Comparison of ENCODE assay signal across 10 cellular contexts in genomic region chr11:71999813-72000590, GRCh38. TPM values are rescaled to one million over a fixed set of nuclear protein-coding genes. Genes with fewer than 3 reads are reported as not detected.
DNase-seq lines count a peak whose midpoint lies in the region; TF ChIP-seq lines count a peak whose summit lies in the region.
"Had no signal": no experiment of that assay in that cellular context is flagged by ENCODE, and none has a peak within 500 bp of the region (broad histone marks: within the 10 kb centered on the region; RNA-seq: fewer than 3 reads in every experiment).

No MANE protein-coding gene starts in this region.

- peak overlapping the region; percentile 78 for H3K4me3 Mint-ChIP-seq in activated CD4-positive, alpha-beta T cell treated with anti-CD3 and anti-CD28 coated beads, Interleukin-2, amount 10 ng/mL, durations not matched to agents 7 days and 5 days

- POLR2A ChIA-PET in activated CD4-positive, alpha-beta T cell treated with anti-CD3 and anti-CD28 coated beads, Interleukin-2, amount 10 ng/mL, durations not matched to agents 7 days and 5 days (lab: Charles Lee): interaction anchor here (0.8 kb wide), 1 partner anchor 1642 kb away, joined by 3 read pairs; no protein-coding TSS in a partner anchor

- H3K27me3 Mint-ChIP-seq in activated CD4-positive, alpha-beta T cell treated with anti-CD3 and anti-CD28 coated beads, Interleukin-2, amount 10 ng/mL, durations not matched to agents 7 days and 5 days: no peaks in the 10 kb centered on the region

- H3K27me3 ChIP-seq in ascending aorta: no peaks in the 10 kb centered on the region

- H3K9me3 ChIP-seq in ascending aorta (no peaks in the 10 kb centered on the region), mesodermal cell (ENCODE audit: control insufficient read depth, low read length) (no peaks in the 10 kb centered on the region)

- no peaks in the 10 kb centered on the region for H3K9me3 Mint-ChIP-seq in activated CD4-positive, alpha-beta T cell treated with anti-CD3 and anti-CD28 coated beads, Interleukin-2, amount 10 ng/mL, durations not matched to agents 7 days and 5 days

- CTCF ChIA-PET in activated CD4-positive, alpha-beta T cell treated with anti-CD3 and anti-CD28 coated beads, Interleukin-2, amount 10 ng/mL, durations not matched to agents 7 days and 5 days (lab: Charles Lee): interaction anchor here (0.8 to 7.5 kb wide), 7 partner anchors 12 to 71 kb away, joined by 3 to 42 read pairs (median 6); partner anchors contain the start of genes RNF121 and XNDC1N

- no peak for DNase-seq in activated CD4-positive, alpha-beta T cell treated with anti-CD3 and anti-CD28 coated beads, Interleukin-2, amount 10 ng/mL, durations not matched to agents 7 days and 5 days
- DNase-seq in activated CD4-positive, alpha-beta T cell treated with anti-CD3 and anti-CD28 coated beads for 1 hour: no peak
- peak in 1 of 2 donors; percentile 64 for DNase-seq in ascending aorta (ENCODE audit: low spot score in 2 of 2)
- DNase-seq in substantia nigra (lab: John Stamatoyannopoulos, UW): no peak
- DNase-seq in stimulated activated naive CD4-positive, alpha-beta T cell (lab: John Stamatoyannopoulos, UW): no peak
- no peak for DNase-seq in cerebellum (ENCODE audit: low spot score)
- no peak for DNase-seq in activated CD8-positive, alpha-beta memory T cell treated with anti-CD3 and anti-CD28 coated beads, Interleukin-2, amount 50 U/mL, for 48 hours
- DNase-seq: NCI-H1105; stimulated activated CD4-positive, alpha-beta T cell treated with anti-CD3 and anti-CD28 coated beads, Interleukin-4, amount 100 ng/mL, for 4 hours had no signal

- H3K4me1 ChIP-seq in ascending aorta (peaks cover 8% of the 10 kb centered on the region in 2 donors), mesodermal cell (ENCODE audit: control insufficient read depth, insufficient read depth, low read length, poor library complexity, severe bottlenecking) (no peaks in the 10 kb centered on the region)

- H3K27ac Mint-ChIP-seq in activated CD4-positive, alpha-beta T cell treated with anti-CD3 and anti-CD28 coated beads, Interleukin-2, amount 10 ng/mL, durations not matched to agents 7 days and 5 days: peak overlapping the region; percentile 92

- peaks cover 20% of the 10 kb centered on the region for H3K4me1 Mint-ChIP-seq in activated CD4-positive, alpha-beta T cell treated with anti-CD3 and anti-CD28 coated beads, Interleukin-2, amount 10 ng/mL, durations not matched to agents 7 days and 5 days

- no peak for TF ChIP-seq CTCF in ascending aorta (IDR thresholded peaks at IDR 0.05)

- intact Hi-C loops in ascending aorta (cut with DNase I): no loop called here

- peaks cover 46 to 56% of the 10 kb centered on the region in 2 donors for H3K36me3 ChIP-seq in ascending aorta
- peaks cover 63% of the 10 kb centered on the region for H3K36me3 ChIP-seq in mesodermal cell (ENCODE audit: control insufficient read depth, insufficient read depth, low read length)

- peak overlapping the region; percentile 59 to 67 for H3K27ac ChIP-seq in ascending aorta
- peak overlapping the region; percentile 5 for H3K27ac ChIP-seq in mesodermal cell (ENCODE audit: low read depth, low read length, severe bottlenecking)
- peak overlapping the region; percentile 14 for H3K27ac ChIP-seq in substantia nigra (ENCODE audit: low read depth, low read length, poor library complexity, severe bottlenecking)

- peak overlapping the region; percentile 7 to 45 for H3K4me3 ChIP-seq in ascending aorta
- no peak overlapping the region for H3K4me3 ChIP-seq in mesodermal cell (ENCODE audit: extremely low read depth, insufficient read depth, low read length, poor library complexity, severe bottlenecking)

- peaks cover 45% of the 10 kb centered on the region for H3K36me3 Mint-ChIP-seq in activated CD4-positive, alpha-beta T cell treated with anti-CD3 and anti-CD28 coated beads, Interleukin-2, amount 10 ng/mL, durations not matched to agents 7 days and 5 days (ENCODE audit: low read depth)

- WGBS in mesodermal cell (ENCODE audit: insufficient coverage in 2 of 2), 2 experiments: 93 to 99% methylated on average over 11 of the region's 14 CpGs

RNA-seq across cellular contexts. Expression of gene IL18BP, which starts 1.3 kb away (rescaled TPM):
- 10 to 100 TPM; 15.3 to 16.5 TPM for total RNA-seq in activated CD4-positive, alpha-beta T cell treated with anti-CD3 and anti-CD28 coated beads, Interleukin-2, amount 10 ng/mL, durations not matched to agents 7 days and 5 days
- total RNA-seq in ascending aorta (5.0 TPM), cerebellum (5.9 TPM)
- polyA plus RNA-seq in mesodermal cell (2013, experiment 1 of 2): 7.6 TPM
- polyA plus RNA-seq in mesodermal cell (2013, experiment 2 of 2): 6.1 TPM

Comparison
In these comparisons a context has a peak if more than half of its experiments do, and no peak if none do; other contexts are left out.
1. H3K27ac ChIP-seq: peak in every context shown above with its lines; median percentile 63 in ascending aorta; 14 in substantia nigra; 5 in mesodermal cell.